Comparison of ENCODE assay signal across 15 cellular contexts in the genomic region with DNA sequence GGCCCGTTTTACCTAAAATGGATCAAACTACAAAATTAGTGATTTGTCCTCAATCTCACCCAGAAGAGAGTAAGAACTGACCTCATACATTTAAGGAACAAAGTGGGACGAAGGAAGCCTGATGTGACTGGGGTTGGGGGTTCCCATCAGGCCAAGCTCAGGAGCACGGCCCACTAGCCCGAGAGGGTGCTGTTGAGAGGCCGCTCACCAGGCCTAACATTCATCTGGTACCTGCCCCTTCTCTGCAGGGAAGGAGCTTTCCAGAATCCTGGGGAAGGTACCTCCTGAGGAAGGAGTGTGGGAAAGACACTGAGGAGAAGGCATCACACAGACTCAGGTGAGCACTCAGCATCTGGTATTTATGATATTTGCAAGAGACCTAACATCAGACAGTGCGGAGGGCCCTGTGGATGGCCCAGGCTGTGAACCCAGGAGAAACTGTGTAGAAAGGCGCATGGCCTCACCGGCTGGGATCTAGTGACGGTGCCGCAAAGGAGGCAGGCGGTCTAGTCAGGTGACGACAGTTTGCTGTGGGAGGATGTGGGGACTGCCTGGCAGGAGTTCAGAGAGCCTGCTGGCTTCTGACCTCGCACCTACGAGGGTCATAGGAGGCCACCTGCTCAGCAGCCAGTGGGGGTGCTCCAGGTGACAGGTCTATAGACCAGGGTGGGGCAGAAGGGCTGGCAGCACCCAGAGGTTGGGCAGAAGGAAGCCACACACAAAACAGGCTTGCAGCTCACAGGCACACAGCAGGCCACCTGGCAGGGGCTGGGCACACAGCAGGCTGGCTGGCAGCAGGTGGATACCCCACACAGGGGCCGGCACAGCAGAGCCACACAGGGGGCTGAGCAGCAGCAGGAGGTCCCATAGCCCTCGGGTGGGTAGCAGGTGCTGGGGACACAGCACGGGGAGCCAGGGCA. TPM values are rescaled to one million over a fixed set of nuclear protein-coding genes. Genes with fewer than 3 reads are reported as not detected.
DNase-seq lines count a peak whose midpoint lies in the region; ATAC-seq, FAIRE-seq and TF ChIP-seq lines count a peak whose summit lies in the region.
"Had no signal": no experiment of that assay in that cellular context is flagged by ENCODE, and none has a peak within 500 bp of the region (broad histone marks: within the 10 kb centered on the region; RNA-seq: fewer than 3 reads in every experiment).

No MANE protein-coding gene starts in this region.

- no peaks in the 10 kb centered on the region for H3K4me1 Mint-ChIP-seq in type B pancreatic cell (ENCODE audit: unreplicated experiment)

- H3K4me3 ChIP-seq in bronchial epithelial cell (ENCODE audit: low read depth, low read length) = no peak overlapping the region
- H3K4me3 ChIP-seq: psoas muscle, upper lobe of right lung had no signal

- peak; percentile 27 for DNase-seq in stimulated activated CD8-positive, alpha-beta memory T cell treated with anti-CD3 and anti-CD28 coated beads, Interleukin-12 subunit alpha, Interleukin-12 subunit beta, amount 100 ng/mL, for 1 hour (ENCODE audit: low read depth)
- no peak for DNase-seq in stimulated activated CD8-positive, alpha-beta memory T cell treated with anti-CD3 and anti-CD28 coated beads, Interleukin-4, amount 100 ng/mL, for 48 hours
- DNase-seq in activated CD4-positive, alpha-beta T cell treated with anti-CD3 and anti-CD28 coated beads, Interleukin-2, amount 50 U/mL, for 1 hour = peak; percentile 67
- DNase-seq in bronchial epithelial cell (ENCODE audit: low read depth) (no peak), type B pancreatic cell (ENCODE audit: extremely low spot score, unreplicated experiment) (peak; percentile 61), NCI-H2227 treated with DMSO at 0.1 percent for 48 hours (lab: John Stamatoyannopoulos, UW) (no peak), dedifferentiated amniotic fluid mesenchymal stem cell (ENCODE audit: extremely low spot score) (no peak)
- DNase-seq: BE2C, NCI-H1930, psoas muscle, upper lobe of right lung had no signal

- H3K27me3 ChIP-seq in bronchial epithelial cell (ENCODE audit: control insufficient read depth, insufficient read depth, low read length) = no peaks in the 10 kb centered on the region
- H3K27me3 ChIP-seq: upper lobe of right lung had no signal

- no peak overlapping the region for H3K27ac Mint-ChIP-seq in type B pancreatic cell
- H3K27ac Mint-ChIP-seq: memory B cell had no signal

- H3K36me3 ChIP-seq in bronchial epithelial cell (ENCODE audit: control insufficient read depth, insufficient read depth, low read length) = no peaks in the 10 kb centered on the region
- H3K36me3 ChIP-seq: BE2C, upper lobe of right lung had no signal

- peak; percentile 50 for FAIRE-seq in bronchial epithelial cell (lab: Jason Lieb, UNC)

- H3K9me3 Mint-ChIP-seq in type B pancreatic cell = peaks cover 13% of the 10 kb centered on the region

- no peak overlapping the region for H3K4me3 Mint-ChIP-seq in type B pancreatic cell
- H3K4me3 Mint-ChIP-seq: memory B cell had no signal

- ATAC-seq in GM19324 (IDR thresholded peaks at IDR 0.05; ENCODE audit: low FRiP score, unreplicated experiment) = no peak
- ATAC-seq: psoas muscle, upper lobe of right lung had no signal

- no peaks in the 10 kb centered on the region for H3K36me3 Mint-ChIP-seq in type B pancreatic cell

- H3K27me3 Mint-ChIP-seq in type B pancreatic cell = no peaks in the 10 kb centered on the region

- no peak for TF ChIP-seq CTCF in bronchial epithelial cell (IDR thresholded peaks at IDR 0.05; ENCODE audit: insufficient read depth, low read length, severe bottlenecking)
- TF ChIP-seq CTCF in type B pancreatic cell (conservative IDR thresholded peaks at IDR 0.05) = no peak

RNA-seq across cellular contexts. Expression of gene KRTAP12-4, which starts 0.5 kb away (rescaled TPM):
- total RNA-seq in bronchial epithelial cell (not detected in 2 replicates), type B pancreatic cell (ENCODE audit: low replicate concordance) (not detected in 2 replicates)
- total RNA-seq: epithelial cell of proximal tubule, HT1080, psoas muscle, upper lobe of right lung had no signal

RNA-seq across cellular contexts. Expression of gene KRTAP12-3, which starts 3.8 kb away (rescaled TPM):
- total RNA-seq in bronchial epithelial cell = not detected in 2 replicates
- total RNA-seq in type B pancreatic cell (ENCODE audit: low replicate concordance) = not detected in 2 replicates
- total RNA-seq: epithelial cell of proximal tubule, HT1080, psoas muscle, upper lobe of right lung had no signal

RNA-seq across cellular contexts. Expression of gene KRTAP10-11, which starts 7.7 kb away (rescaled TPM):
- total RNA-seq in bronchial epithelial cell = not detected in 2 replicates
- not detected in 2 replicates for total RNA-seq in type B pancreatic cell (ENCODE audit: low replicate concordance)
- total RNA-seq: epithelial cell of proximal tubule, HT1080, psoas muscle, upper lobe of right lung had no signal

RNA-seq across cellular contexts. Expression of gene KRTAP12-2, which starts 12.8 kb away (rescaled TPM):
- total RNA-seq in bronchial epithelial cell (not detected in 2 replicates), type B pancreatic cell (ENCODE audit: low replicate concordance) (not detected in 2 replicates)
- total RNA-seq: epithelial cell of proximal tubule, HT1080, psoas muscle, upper lobe of right lung had no signal

RNA-seq across cellular contexts. Expression of gene KRTAP10-10, which starts 16.8 kb away (rescaled TPM):
- total RNA-seq in bronchial epithelial cell = not detected in 2 replicates
- total RNA-seq in type B pancreatic cell (ENCODE audit: low replicate concordance) = not detected in 2 replicates
- total RNA-seq: epithelial cell of proximal tubule, HT1080, psoas muscle, upper lobe of right lung had no signal

Comparison
In these comparisons a context has a peak if more than half of its experiments do, and no peak if none do; other contexts are left out.
1. DNase-seq: peak in stimulated activated CD8-positive, alpha-beta memory T cell treated with anti-CD3 and anti-CD28 coated beads, Interleukin-12 subunit alpha, Interleukin-12 subunit beta, amount 100 ng/mL, for 1 hour (single experiment), activated CD4-positive, alpha-beta T cell treated with anti-CD3 and anti-CD28 coated beads, Interleukin-2, amount 50 U/mL, for 1 hour (single experiment) and type B pancreatic cell (single experiment); none in stimulated activated CD8-positive, alpha-beta memory T cell treated with anti-CD3 and anti-CD28 coated beads, Interleukin-4, amount 100 ng/mL, for 48 hours (single experiment), bronchial epithelial cell (single experiment), NCI-H2227 treated with DMSO at 0.1 percent for 48 hours (single experiment) and dedifferentiated amniotic fluid mesenchymal stem cell (single experiment).